Comparison of ENCODE assay signal across 12 cellular contexts in genomic region chr17:47999612-48000011, GRCh38. TPM values are rescaled to one million over a fixed set of nuclear protein-coding genes. Genes with fewer than 3 reads are reported as not detected.
A peak's percentile ranks its signal among the peaks of the same experiment; 100 is the strongest.
DNase-seq lines count a peak whose midpoint lies in the region; ATAC-seq and TF ChIP-seq lines count a peak whose summit lies in the region.
"Had no signal": no experiment of that assay in that cellular context is flagged by ENCODE, and none has a peak within 500 bp of the region (broad histone marks: within the 10 kb centered on the region; RNA-seq: fewer than 3 reads in every experiment).

No MANE protein-coding gene starts in this region.

- H3K4me1 ChIP-seq in PC-3 (ENCODE audit: insufficient read depth, low read length) = peaks cover 40% of the 10 kb centered on the region

- H3K4me2 ChIP-seq in PC-3 (ENCODE audit: low read length) = no peak overlapping the region; the same call in 1 of the 2 replicates

- no peak overlapping the region for H2AFZ ChIP-seq in PC-3 (ENCODE audit: low read length)

- H4K20me1 ChIP-seq in PC-3 (ENCODE audit: low read length) = no peaks in the 10 kb centered on the region

- H3K4me3 ChIP-seq in AG10803 (ENCODE audit: low read length) (no peak overlapping the region), PC-3 (ENCODE audit: low read length) (no peak overlapping the region), foreskin fibroblast (ENCODE audit: low read depth in 1 of 2, low read length in 2 of 2) (no peak overlapping the region)
- H3K4me3 ChIP-seq: ascending aorta had no signal

- CTCF ChIA-PET in PC-3 (lab: Charles Lee) = interaction anchor here (0.6 kb wide), 1 partner anchor 12 kb away, joined by 4 read pairs; no protein-coding TSS in a partner anchor

- H3K36me3 ChIP-seq in PC-3 (ENCODE audit: low read depth, low read length) = no peaks in the 10 kb centered on the region
- H3K36me3 ChIP-seq: ascending aorta had no signal

- no TSS peak for BruUV-seq in PC-3 (replicated peaks; lab: Mats Ljungman, UMichigan)

- peak overlapping the region; percentile 60 for H3K27ac ChIP-seq in PC-3 (ENCODE audit: low read length)
- H3K27ac ChIP-seq: ascending aorta had no signal

- peak; percentile 39 for ATAC-seq in PC-3
- no peak for ATAC-seq in HG02840 (IDR thresholded peaks at IDR 0.05; ENCODE audit: low FRiP score, unreplicated experiment)
- ATAC-seq: activated CD4-positive, CD25-positive, alpha-beta regulatory T cell treated with anti-CD3 and anti-CD28 coated beads, Interleukin-2, amount 50 U/mL, for 24 hours had no signal

- H3K79me2 ChIP-seq in PC-3 (ENCODE audit: low read length) = no peaks in the 10 kb centered on the region

- intact Hi-C loops in PC-3 (cut with micrococcal nuclease) = no loop called here
- intact Hi-C loops in posterior vena cava (cut with DNase I) = no loop called here

- peak; percentile 42 for DNase-seq in AG10803 (ENCODE audit: low read depth)
- DNase-seq in EL = peak; percentile 26
- peak; percentile 75 for DNase-seq in PC-3
- DNase-seq in foreskin fibroblast = peak; percentile 48 to 64
- no peak for DNase-seq in midbrain (lab: John Stamatoyannopoulos, UW)
- no peak for DNase-seq in posterior vena cava (ENCODE audit: low spot score)
- no peak for DNase-seq in dedifferentiated amniotic fluid mesenchymal stem cell (ENCODE audit: extremely low spot score)
- DNase-seq: KBM-7; stimulated activated CD4-positive, alpha-beta T cell treated with anti-CD3 and anti-CD28 coated beads, Interleukin-12 subunit alpha, Interleukin-12 subunit beta, amount 100 ng/mL, for 4 hours had no signal

- no peaks in the 10 kb centered on the region for H3K27me3 ChIP-seq in PC-3 (ENCODE audit: low read length)

- H3K9me3 ChIP-seq in PC-3 (ENCODE audit: low read length) = no peaks in the 10 kb centered on the region
- H3K9me3 ChIP-seq: ascending aorta had no signal

- POLR2A ChIA-PET in PC-3 (lab: Charles Lee; ENCODE audit: unreplicated experiment) = no interaction called here

- no peaks in the 10 kb centered on the region for H3K9me2 ChIP-seq in PC-3 (replicated peaks; ENCODE audit: low read length)

- TF ChIP-seq CTCF in AG10803 (conservative IDR thresholded peaks at IDR 0.05; ENCODE audit: low read length) (no peak), PC-3 (conservative IDR thresholded peaks at IDR 0.05; ENCODE audit: low read depth, low read length) (peak; percentile 17; the same call in 1 of the 2 replicates), foreskin fibroblast (IDR thresholded peaks at IDR 0.05; ENCODE audit: low read depth, low read length) (no peak)

- H3K9ac ChIP-seq in PC-3 (ENCODE audit: low read length) = peak overlapping the region; percentile 13; the same call in 1 of the 2 replicates

- no peaks in the 10 kb centered on the region for H3F3A ChIP-seq in PC-3 (ENCODE audit: low read length, unreplicated experiment)

RNA-seq across cellular contexts. Expression of gene CDK5RAP3, which starts 28.7 kb away (rescaled TPM):
- total RNA-seq in PC-3 (2014; rRNA removed) = 193 and 209 TPM in 2 replicates
- 10 to 100 TPM; 80.3 to 95.8 TPM for total RNA-seq in posterior vena cava

RNA-seq across cellular contexts. Expression of gene COPZ2, which starts 38.0 kb away (rescaled TPM):
- total RNA-seq in PC-3 (2014; rRNA removed) = 0.63 and 1.3 TPM in 2 replicates
- total RNA-seq in posterior vena cava = 100 to 1,000 TPM in 1 of 2 donors, 10 to 100 TPM in 1; 75.0 to 136 TPM

RNA-seq across cellular contexts. Expression of gene PRR15L, which starts 41.9 kb away (rescaled TPM):
- total RNA-seq in PC-3 (2014; rRNA removed) (3.8 and 6.0 TPM in 2 replicates), posterior vena cava (not detected)
- total RNA-seq: ascending aorta had no signal

RNA-seq across cellular contexts. Expression of gene NFE2L1, which starts 48.5 kb away (rescaled TPM):
- total RNA-seq in PC-3 (2014; rRNA removed) (45.1 and 72.6 TPM in 2 replicates), posterior vena cava (100 to 1,000 TPM; 255 to 263 TPM)

RNA-seq across cellular contexts. Expression of gene PNPO, which starts 58.2 kb away (rescaled TPM):
- 49.8 and 57.5 TPM in 2 replicates for total RNA-seq in PC-3 (2014; rRNA removed)
- total RNA-seq in posterior vena cava = 10 to 100 TPM; 14.5 to 18.8 TPM

Comparison
In these comparisons a context has a peak if more than half of its experiments do, and no peak if none do; other contexts are left out.
1. DNase-seq: peak in AG10803 (single experiment), EL (single experiment), PC-3 (single experiment) and foreskin fibroblast (2 of 2); none in midbrain (single experiment), posterior vena cava (single experiment) and dedifferentiated amniotic fluid mesenchymal stem cell (single experiment).
2. RNA of gene COPZ2, which starts 38.0 kb away (total RNA-seq): 75.0 to 136 TPM in posterior vena cava; 0.63 to 1.3 TPM in PC-3; every median in the first group is over 10 times any median in the second.